ENCODE assay signal across 3 cellular contexts in genomic region chr19:40378509-40378908, GRCh38.
TF ChIP-seq lines count a peak whose summit lies in the region.

No MANE protein-coding gene starts in this region.

TF ChIP-seq in SK-N-SH, 30 proteins besides CTCF, POLR2A, EP300 and RAD21 (continued from another document):
- TF ChIP-seq USF2 (IDR thresholded peaks at IDR 0.05; ENCODE audit: borderline replicate concordance, low read depth, low read length): no peak
- no peak for TF ChIP-seq NFIC (IDR thresholded peaks at IDR 0.05; ENCODE audit: borderline replicate concordance)

TF ChIP-seq in SK-N-SH treated with all-trans-retinoic acid at 6 μM for 48 hours, 23 proteins besides CTCF, POLR2A, EP300 and RAD21 (continued from another document):
- TF ChIP-seq CSRNP3 (CRISPR knock-in tag; IDR thresholded peaks at IDR 0.05): no peak
- TF ChIP-seq BACH2 (CRISPR knock-in tag; IDR thresholded peaks at IDR 0.05; ENCODE audit: borderline replicate concordance): no peak
- TF ChIP-seq TOX (CRISPR knock-in tag; IDR thresholded peaks at IDR 0.05; ENCODE audit: borderline replicate concordance): no peak

TF ChIP-seq in HEK293, 187 proteins besides CTCF, POLR2A, EP300 and RAD21:
- TF ChIP-seq HIC1 (tag by site-specific recombination; IDR thresholded peaks at IDR 0.05) (peak; percentile 38; the same call in 1 of the 2 replicates), ZNF248 (tag by site-specific recombination; IDR thresholded peaks at IDR 0.05) (no peak), ZNF600 (tag by site-specific recombination; IDR thresholded peaks at IDR 0.05) (peak; percentile 49), PRDM10 (tag by site-specific recombination; IDR thresholded peaks at IDR 0.05) (peak; percentile 69; the same call in 1 of the 2 replicates)
